19 cellular contexts compared by ENCODE assay signal in genomic region chr17:17072546-17072945, GRCh38. TPM values are rescaled to one million over a fixed set of nuclear protein-coding genes. Genes with fewer than 3 reads are reported as not detected.
DNase-seq lines count a peak whose midpoint lies in the region; ATAC-seq and TF ChIP-seq lines count a peak whose summit lies in the region.
"Had no signal": no experiment of that assay in that cellular context is flagged by ENCODE, and none has a peak within 500 bp of the region (broad histone marks: within the 10 kb centered on the region; RNA-seq: fewer than 3 reads in every experiment).

No MANE protein-coding gene starts in this region.

- peak overlapping the region; percentile 13 for H3K4me3 Mint-ChIP-seq in activated T-helper 17 cell treated with anti-CD3 and anti-CD28 coated beads, Interleukin-2, amount 50 U/mL, for 72 hours
- H3K4me3 Mint-ChIP-seq in nephron, result no peak overlapping the region
- peak overlapping the region in 2 of 10 donors; percentile 34 to 37 for H3K4me3 Mint-ChIP-seq in naive thymus-derived CD4-positive, alpha-beta T cell
- H3K4me3 Mint-ChIP-seq: activated CD4-positive, alpha-beta T cell treated with anti-CD3 and anti-CD28 coated beads, Interleukin-2, amount 10 ng/mL, durations not matched to agents 24 days and 14 days; CD8-positive, alpha-beta T cell; natural killer cell had no signal

- no peak overlapping the region for H3K27ac ChIP-seq in upper lobe of right lung
- H3K27ac ChIP-seq in naive thymus-derived CD4-positive, alpha-beta T cell (ENCODE audit: low read depth, low read length), result no peak overlapping the region
- H3K27ac ChIP-seq: esophagus squamous epithelium, GM23248 had no signal

- H3K27me3 ChIP-seq in upper lobe of right lung, result no peaks in the 10 kb centered on the region
- no peaks in the 10 kb centered on the region for H3K27me3 ChIP-seq in naive thymus-derived CD4-positive, alpha-beta T cell (ENCODE audit: control insufficient read depth in 2 of 2, insufficient read depth in 2 of 2, low read length in 2 of 2)
- H3K27me3 ChIP-seq: esophagus squamous epithelium, thyroid gland had no signal

- peaks cover 49% of the 10 kb centered on the region for H3K4me1 Mint-ChIP-seq in activated T-helper 17 cell treated with anti-CD3 and anti-CD28 coated beads, Interleukin-2, amount 50 U/mL, for 72 hours
- H3K4me1 Mint-ChIP-seq in nephron, result peaks cover 51% of the 10 kb centered on the region
- H3K4me1 Mint-ChIP-seq in naive thymus-derived CD4-positive, alpha-beta T cell, result peaks cover 41 to 78% (median 69%) of the 10 kb centered on the region in 7 donors

- peaks cover 66% of the 10 kb centered on the region for H3K36me3 Mint-ChIP-seq in activated T-helper 17 cell treated with anti-CD3 and anti-CD28 coated beads, Interleukin-2, amount 50 U/mL, for 72 hours (ENCODE audit: low read depth)
- H3K36me3 Mint-ChIP-seq in nephron (ENCODE audit: low read depth), result peaks cover 46% of the 10 kb centered on the region
- H3K36me3 Mint-ChIP-seq in naive thymus-derived CD4-positive, alpha-beta T cell, result peaks cover 11 to 44% (median 18%) of the 10 kb centered on the region in 5 donors
- H3K36me3 Mint-ChIP-seq: natural killer cell had no signal

- H3K27ac Mint-ChIP-seq in activated T-helper 17 cell treated with anti-CD3 and anti-CD28 coated beads, Interleukin-2, amount 50 U/mL, for 72 hours, result peak overlapping the region; percentile 64
- H3K27ac Mint-ChIP-seq in nephron, result peak overlapping the region; percentile 31 to 60 (median 59)
- peak overlapping the region in 3 of 9 donors; percentile 46 to 77 (median 51) for H3K27ac Mint-ChIP-seq in naive thymus-derived CD4-positive, alpha-beta T cell
- H3K27ac Mint-ChIP-seq: activated CD4-positive, alpha-beta T cell treated with anti-CD3 and anti-CD28 coated beads, Interleukin-2, amount 10 ng/mL, durations not matched to agents 24 days and 14 days; natural killer cell had no signal

- intact Hi-C loops in Right ventricle myocardium inferior (cut with DNase I), result no loop called here
- intact Hi-C loops in left ventricle myocardium superior (cut with micrococcal nuclease), result no loop called here
- intact Hi-C loops in upper lobe of right lung (cut with DNase I), result no loop called here
- intact Hi-C loops in naive thymus-derived CD4-positive, alpha-beta T cell (cut with micrococcal nuclease), result no loop called here

- H3K9me3 ChIP-seq in upper lobe of right lung, result no peaks in the 10 kb centered on the region
- H3K9me3 ChIP-seq in naive thymus-derived CD4-positive, alpha-beta T cell (ENCODE audit: control insufficient read depth in 2 of 3, low read length in 3 of 3), result peaks cover 0 to 7% (median 0%) of the 10 kb centered on the region in 3 experiments
- H3K9me3 ChIP-seq: esophagus squamous epithelium, thyroid gland had no signal

- TF ChIP-seq CTCF in nephron (IDR thresholded peaks at IDR 0.05; ENCODE audit: unreplicated experiment in 3 of 3), result no peak
- no peak for TF ChIP-seq CTCF in upper lobe of right lung (IDR thresholded peaks at IDR 0.05)

- peak; percentile 23 for DNase-seq in Right ventricle myocardium inferior (ENCODE audit: missing footprints)
- no peak for DNase-seq in left ventricle myocardium superior
- peak; percentile 15 for DNase-seq in upper lobe of right lung
- no peak for DNase-seq in stimulated activated CD4-positive, alpha-beta T cell treated with anti-CD3 and anti-CD28 coated beads, Interleukin-15, amount 100 ng/mL, for 24 hours
- no peak for DNase-seq in NCI-H1436 (lab: John Stamatoyannopoulos, UW)
- DNase-seq in naive thymus-derived CD4-positive, alpha-beta T cell, result no peak
- DNase-seq: activated CD4-positive, alpha-beta T cell treated with anti-CD3 and anti-CD28 coated beads, Interleukin-2, amount 10 ng/mL, durations not matched to agents 24 days and 14 days; activated CD8-positive, alpha-beta memory T cell treated with anti-CD3 and anti-CD28 coated beads, Interleukin-2, amount 50 U/mL, for 48 hours; CD8-positive, alpha-beta T cell; esophagus squamous epithelium; GM23248; natural killer cell; NCI-H1105 treated with DMSO at 0.1 percent for 48 hours; NCI-H2171; stimulated activated CD4-positive, alpha-beta T cell treated with anti-CD3 and anti-CD28 coated beads, Interleukin-12 subunit alpha, Interleukin-12 subunit beta, amount 100 ng/mL, for 4 hours; thyroid gland had no signal

- H3K27me3 Mint-ChIP-seq in activated T-helper 17 cell treated with anti-CD3 and anti-CD28 coated beads, Interleukin-2, amount 50 U/mL, for 72 hours, result no peaks in the 10 kb centered on the region
- H3K27me3 Mint-ChIP-seq in nephron (ENCODE audit: low read depth), result no peaks in the 10 kb centered on the region
- H3K27me3 Mint-ChIP-seq in naive thymus-derived CD4-positive, alpha-beta T cell, result no peaks in the 10 kb centered on the region
- H3K27me3 Mint-ChIP-seq: activated CD4-positive, alpha-beta T cell treated with anti-CD3 and anti-CD28 coated beads, Interleukin-2, amount 10 ng/mL, durations not matched to agents 24 days and 14 days had no signal

- H3K36me3 ChIP-seq in upper lobe of right lung, result peaks cover 16% of the 10 kb centered on the region
- H3K36me3 ChIP-seq in naive thymus-derived CD4-positive, alpha-beta T cell (ENCODE audit: control insufficient read depth in 2 of 3, insufficient read depth in 3 of 3, low read length in 3 of 3), result peaks cover 0 to 25% (median 0%) of the 10 kb centered on the region in 3 experiments

- H3K9me3 Mint-ChIP-seq in activated T-helper 17 cell treated with anti-CD3 and anti-CD28 coated beads, Interleukin-2, amount 50 U/mL, for 72 hours, result no peaks in the 10 kb centered on the region
- H3K9me3 Mint-ChIP-seq in nephron, result peaks cover 8% of the 10 kb centered on the region
- peaks cover 0 to 13% (median 4%) of the 10 kb centered on the region in 11 donors for H3K9me3 Mint-ChIP-seq in naive thymus-derived CD4-positive, alpha-beta T cell
- H3K9me3 Mint-ChIP-seq: natural killer cell had no signal

- H3K4me3 ChIP-seq in upper lobe of right lung, result no peak overlapping the region
- H3K4me3 ChIP-seq in naive thymus-derived CD4-positive, alpha-beta T cell (ENCODE audit: low read length), result no peak overlapping the region
- H3K4me3 ChIP-seq: esophagus squamous epithelium, GM23248, thyroid gland had no signal

- peaks cover 39% of the 10 kb centered on the region for H3K4me1 ChIP-seq in upper lobe of right lung
- H3K4me1 ChIP-seq in naive thymus-derived CD4-positive, alpha-beta T cell (ENCODE audit: control insufficient read depth in 2 of 2, insufficient read depth in 2 of 2, low read length in 2 of 2), result peaks cover 5 to 18% of the 10 kb centered on the region in 2 donors

- ATAC-seq in Right ventricle myocardium inferior (no peak), left ventricle myocardium superior (no peak), upper lobe of right lung (no peak)
- ATAC-seq in activated T-helper 17 cell treated with anti-CD3 and anti-CD28 coated beads, Interleukin-2, amount 50 U/mL, for 72 hours (replicated peaks), result no peak
- ATAC-seq in naive thymus-derived CD4-positive, alpha-beta T cell, result no peak
- ATAC-seq: activated naive CD4-positive, alpha-beta T cell treated with anti-CD3 and anti-CD28 coated beads, Interleukin-2, amount 50 U/mL, for 72 hours; natural killer cell had no signal

- POLR2A ChIA-PET in naive thymus-derived CD4-positive, alpha-beta T cell (lab: Charles Lee), result no interaction called here

- CTCF ChIA-PET in naive thymus-derived CD4-positive, alpha-beta T cell (lab: Charles Lee), result no interaction called here

RNA-seq across cellular contexts. Expression of gene MPRIP, which starts 30.3 kb away (rescaled TPM):
- total RNA-seq in Right ventricle myocardium inferior (312 TPM), left ventricle myocardium superior (335 TPM), upper lobe of right lung (333 TPM)
- 100 to 1,000 TPM; 204 to 207 TPM for total RNA-seq in activated T-helper 17 cell treated with anti-CD3 and anti-CD28 coated beads, Interleukin-2, amount 50 U/mL, for 72 hours
- total RNA-seq in naive thymus-derived CD4-positive, alpha-beta T cell, result 100 to 1,000 TPM; 191 to 259 (median 199) TPM
- polyA plus RNA-seq in naive thymus-derived CD4-positive, alpha-beta T cell, result 10 to 100 TPM; 18.6 to 30.0 TPM

Comparison
In these comparisons a context has a peak if more than half of its experiments do, and no peak if none do; other contexts are left out.
1. DNase-seq: peak in Right ventricle myocardium inferior (single experiment) and upper lobe of right lung (single experiment); none in left ventricle myocardium superior (single experiment), stimulated activated CD4-positive, alpha-beta T cell treated with anti-CD3 and anti-CD28 coated beads, Interleukin-15, amount 100 ng/mL, for 24 hours (single experiment), NCI-H1436 (single experiment) and naive thymus-derived CD4-positive, alpha-beta T cell (0 of 9).